ENCODE assay signal across 15 cellular contexts in genomic region chr10:100710151-100710871, GRCh38. TPM values are rescaled to one million over a fixed set of nuclear protein-coding genes. Genes with fewer than 3 reads are reported as not detected.
DNase-seq lines count a peak whose midpoint lies in the region; ATAC-seq and TF ChIP-seq lines count a peak whose summit lies in the region.
"Had no signal": no experiment of that assay in that cellular context is flagged by ENCODE, and none has a peak within 500 bp of the region (broad histone marks: within the 10 kb centered on the region; RNA-seq: fewer than 3 reads in every experiment).

No MANE protein-coding gene starts in this region.

- CTCF ChIA-PET in activated CD8-positive, alpha-beta T cell treated with anti-CD3 and anti-CD28 coated beads for 36 hours (lab: Charles Lee), result interaction anchor here (1.5 kb wide), 1 partner anchor 33 kb away, joined by 4 read pairs; no protein-coding TSS in a partner anchor

- POLR2A ChIA-PET in activated CD8-positive, alpha-beta T cell treated with anti-CD3 and anti-CD28 coated beads for 36 hours (lab: Charles Lee), result no interaction called here

- peak overlapping the region; percentile 69 for H2AFZ ChIP-seq in neuronal stem cell (ENCODE audit: low read length)

- H4K91ac ChIP-seq in neuronal stem cell (ENCODE audit: low read depth, low read length, poor library complexity), result no peak overlapping the region

- TF ChIP-seq CTCF in esophagus muscularis mucosa (IDR thresholded peaks at IDR 0.05), result no peak
- TF ChIP-seq CTCF in activated CD8-positive, alpha-beta T cell treated with anti-CD3 and anti-CD28 coated beads for 36 hours (IDR thresholded peaks at IDR 0.05), result no peak

- peak overlapping the region; percentile 91 for H3K18ac ChIP-seq in neuronal stem cell (ENCODE audit: low read length)

- no peak overlapping the region for H2BK5ac ChIP-seq in neuronal stem cell (ENCODE audit: low read length)

- H4K8ac ChIP-seq in neuronal stem cell (ENCODE audit: low read depth, low read length), result no peak overlapping the region

- H3K4me1 ChIP-seq in ES-I3 (ENCODE audit: insufficient read depth, low read length) (peaks cover 8% of the 10 kb centered on the region), esophagus muscularis mucosa (peaks cover 6 to 26% (median 19%) of the 10 kb centered on the region in 4 donors), neuronal stem cell (ENCODE audit: control insufficient read depth in 2 of 2, insufficient read depth in 1 of 2, low read depth in 1 of 2, low read length in 2 of 2) (peaks cover 0 to 10% of the 10 kb centered on the region in 2 donors)
- H3K4me1 ChIP-seq: uterus had no signal

- 11% methylated on average over 11 of the region's 48 CpGs for WGBS in esophagus muscularis mucosa
- WGBS in neuronal stem cell (ENCODE audit: extremely low coverage in 2 of 2, insufficient read length in 2 of 2, insufficient replicate concordance in 1 of 2), 2 donors, result no CpG with 5 or more reads among the region's 48 CpGs

- no peak overlapping the region for H3K27ac ChIP-seq in esophagus muscularis mucosa (replicated peaks in 1 of 4)
- no peak overlapping the region for H3K27ac ChIP-seq in neuronal stem cell (replicated peaks; ENCODE audit: low read length)
- H3K27ac ChIP-seq: uterus had no signal

- H3K4me3 ChIP-seq in esophagus muscularis mucosa (peak overlapping the region; percentile 19 to 39 (median 30)), neuronal stem cell (ENCODE audit: low read length in 2 of 2) (peak overlapping the region in 1 of 2 donors; percentile 64)
- H3K4me3 ChIP-seq: uterus had no signal

- H3K9me3 ChIP-seq in ES-I3 (ENCODE audit: control insufficient read depth, insufficient read depth, low read length), result no peaks in the 10 kb centered on the region
- no peaks in the 10 kb centered on the region for H3K9me3 ChIP-seq in esophagus muscularis mucosa
- peaks cover 2% of the 10 kb centered on the region in 2 donors for H3K9me3 ChIP-seq in neuronal stem cell (replicated peaks in 1 of 2; ENCODE audit: control insufficient read depth in 2 of 2, insufficient read depth in 1 of 2, low read depth in 1 of 2, low read length in 2 of 2)
- H3K9me3 ChIP-seq: uterus had no signal

- ATAC-seq in HG02884 (IDR thresholded peaks at IDR 0.05; ENCODE audit: unreplicated experiment) (no peak), HG03565 (IDR thresholded peaks at IDR 0.05; ENCODE audit: unreplicated experiment) (no peak)
- no peak for ATAC-seq in activated CD8-positive, alpha-beta T cell treated with anti-CD3 and anti-CD28 coated beads for 36 hours

- peak overlapping the region; percentile 52 for H3K4me2 ChIP-seq in neuronal stem cell (ENCODE audit: insufficient read depth, low read length, poor library complexity, severe bottlenecking)

- no peaks in the 10 kb centered on the region for H3K36me3 ChIP-seq in ES-I3 (ENCODE audit: insufficient read depth, low read length)
- no peaks in the 10 kb centered on the region for H3K36me3 ChIP-seq in esophagus muscularis mucosa
- H3K36me3 ChIP-seq in neuronal stem cell (replicated peaks in 1 of 2; ENCODE audit: control insufficient read depth in 2 of 2, insufficient read depth in 2 of 2, low read length in 2 of 2), result no peaks in the 10 kb centered on the region
- H3K36me3 ChIP-seq: uterus had no signal

- H3K4ac ChIP-seq in neuronal stem cell (ENCODE audit: low read length), result no peak overlapping the region

- H2BK15ac ChIP-seq in neuronal stem cell (ENCODE audit: low read length), result no peak overlapping the region

- no peak for TF ChIP-seq EP300 in esophagus muscularis mucosa (IDR thresholded peaks at IDR 0.05)

- H2AK5ac ChIP-seq in neuronal stem cell (ENCODE audit: low read depth, low read length), result no peak overlapping the region

- peaks cover 1% of the 10 kb centered on the region for H3K79me1 ChIP-seq in neuronal stem cell (ENCODE audit: low read depth, low read length)

- no peak overlapping the region for H3K23ac ChIP-seq in neuronal stem cell (ENCODE audit: low read depth, low read length, poor library complexity)

- H3K27me3 Mint-ChIP-seq in immature natural killer cell (ENCODE audit: low read depth in 3 of 3), result peaks cover 13 to 33% (median 31%) of the 10 kb centered on the region in 3 donors
- peaks cover 75% of the 10 kb centered on the region for H3K27me3 Mint-ChIP-seq in activated CD8-positive, alpha-beta T cell treated with anti-CD3 and anti-CD28 coated beads for 36 hours

- no peak for TF ChIP-seq POLR2A in esophagus muscularis mucosa (IDR thresholded peaks at IDR 0.05; ENCODE audit: low read depth)

- H3K36me3 Mint-ChIP-seq in immature natural killer cell, result peaks cover 0 to 5% (median 0%) of the 10 kb centered on the region in 3 donors
- no peaks in the 10 kb centered on the region for H3K36me3 Mint-ChIP-seq in activated CD8-positive, alpha-beta T cell treated with anti-CD3 and anti-CD28 coated beads for 36 hours (ENCODE audit: low read depth)

- H3K27ac Mint-ChIP-seq in immature natural killer cell, result no peak overlapping the region
- no peak overlapping the region for H3K27ac Mint-ChIP-seq in activated CD8-positive, alpha-beta T cell treated with anti-CD3 and anti-CD28 coated beads for 36 hours

- H2BK12ac ChIP-seq in neuronal stem cell (ENCODE audit: low read length), result peak overlapping the region; percentile 42

- H2BK120ac ChIP-seq in neuronal stem cell (ENCODE audit: low read depth, low read length), result no peak overlapping the region

- no peak overlapping the region for H3K4me3 Mint-ChIP-seq in immature natural killer cell
- H3K4me3 Mint-ChIP-seq in activated CD8-positive, alpha-beta T cell treated with anti-CD3 and anti-CD28 coated beads for 36 hours, result no peak overlapping the region

- peaks cover 3 to 99% (median 45%) of the 10 kb centered on the region in 4 donors for H3K27me3 ChIP-seq in esophagus muscularis mucosa
- H3K27me3 ChIP-seq in neuronal stem cell (ENCODE audit: control insufficient read depth in 3 of 3, insufficient read depth in 3 of 3, low read depth in 1 of 3, low read length in 3 of 3), result peaks cover 34 to 93% (median 80%) of the 10 kb centered on the region in 3 experiments

- H3K14ac ChIP-seq in neuronal stem cell (ENCODE audit: low read length), result no peak overlapping the region

- H3K9me3 Mint-ChIP-seq in immature natural killer cell, result peaks cover 0 to 6% (median 0%) of the 10 kb centered on the region in 6 donors
- no peaks in the 10 kb centered on the region for H3K9me3 Mint-ChIP-seq in activated CD8-positive, alpha-beta T cell treated with anti-CD3 and anti-CD28 coated beads for 36 hours

- DNase-seq in NCI-H1694 treated with DMSO at 0.1 percent for 48 hours (lab: John Stamatoyannopoulos, UW) (peak; percentile 22), esophagus muscularis mucosa (ENCODE audit: extremely low spot score) (no peak), neuronal stem cell (ENCODE audit: low spot score) (no peak), immature natural killer cell (no peak)
- DNase-seq in activated CD8-positive, alpha-beta T cell treated with anti-CD3 and anti-CD28 coated beads for 36 hours, result no peak
- DNase-seq: activated CD4-positive, alpha-beta T cell treated with anti-CD3 and anti-CD28 coated beads for 1 hour; activated naive CD4-positive, alpha-beta T cell; DMS79; effector CD8-positive, alpha-beta T cell; NCI-H187; RPMI8226; uterus had no signal

- intact Hi-C loops in esophagus muscularis mucosa (cut with DNase I), result no loop called here
- intact Hi-C loops in activated CD8-positive, alpha-beta T cell treated with anti-CD3 and anti-CD28 coated beads for 36 hours (cut with micrococcal nuclease), result no loop called here

- H3K9ac ChIP-seq in ES-I3 (ENCODE audit: low read depth, low read length) (peak overlapping the region; percentile 38; the same call in 1 of the 2 replicates), neuronal stem cell (ENCODE audit: low read depth, low read length, poor library complexity) (no peak overlapping the region)

- H3K4me1 Mint-ChIP-seq in immature natural killer cell, result peaks cover 5 to 8% of the 10 kb centered on the region in 2 donors
- peaks cover 5% of the 10 kb centered on the region for H3K4me1 Mint-ChIP-seq in activated CD8-positive, alpha-beta T cell treated with anti-CD3 and anti-CD28 coated beads for 36 hours (ENCODE audit: low read depth)

RNA-seq across cellular contexts. Expression of gene PAX2, which starts 35.1 kb away (rescaled TPM):
- not detected for total RNA-seq in esophagus muscularis mucosa
- polyA plus RNA-seq in neuronal stem cell (2013, experiment 1 of 2), result 0.17 TPM
- 0.25 TPM for polyA plus RNA-seq in neuronal stem cell (2013, experiment 2 of 2)
- not detected for polyA plus RNA-seq in immature natural killer cell
- total RNA-seq in activated CD8-positive, alpha-beta T cell treated with anti-CD3 and anti-CD28 coated beads for 36 hours, result not detected
